In the genomic region with DNA sequence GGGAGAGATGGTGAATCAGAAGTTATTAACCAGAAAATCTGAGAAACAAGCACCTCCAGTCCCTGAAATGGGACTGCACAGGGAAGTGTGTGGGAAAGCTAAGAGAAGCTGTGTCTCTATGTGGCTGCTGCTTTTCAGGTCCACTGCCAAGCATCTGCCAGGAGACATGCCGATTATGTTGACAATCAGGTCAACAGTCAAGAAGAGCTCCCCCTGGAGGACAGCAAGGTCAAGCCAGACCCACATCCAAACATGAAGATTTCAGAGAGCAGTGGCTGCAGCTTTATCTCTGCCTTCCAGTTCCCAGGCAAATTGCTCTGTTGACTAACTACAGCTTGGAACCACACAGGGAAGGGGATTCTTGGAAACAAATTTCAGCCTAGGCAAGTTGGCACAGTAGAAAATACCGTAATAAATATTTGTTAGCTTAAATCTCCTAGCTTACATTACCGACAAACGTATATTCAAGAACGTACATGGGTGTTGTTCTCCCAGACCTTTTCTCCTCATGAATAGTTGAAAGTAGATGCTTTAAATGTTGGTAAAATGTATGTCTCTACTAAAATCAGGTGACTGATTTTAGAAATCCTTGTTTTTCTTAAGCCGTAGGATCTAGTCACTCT, we compare ENCODE assay signal across 8 cellular contexts.
DNase-seq lines count a peak whose midpoint lies in the region; ATAC-seq, FAIRE-seq and TF ChIP-seq lines count a peak whose summit lies in the region.

No MANE protein-coding gene starts in this region.

- ATAC-seq in GM18873 (IDR thresholded peaks at IDR 0.05; ENCODE audit: low FRiP score, unreplicated experiment) (peak; percentile 66), HG03095 (IDR thresholded peaks at IDR 0.05; ENCODE audit: unreplicated experiment) (peak; percentile 56), left lung (peak; percentile 71)

- H3K4me1 ChIP-seq in left lung: peaks cover 0 to 2% of the 10 kb centered on the region in 2 donors

- no peak overlapping the region for H3K27ac Mint-ChIP-seq in activated T-helper 1 cell treated with anti-CD3 and anti-CD28 coated beads, Interleukin-12 subunit alpha, Interleukin-12 subunit beta, Interleukin-2, Interleukin-4 antibody, amounts not matched to agents 30 ng/mL and 10 ng/mL and 1 ng/mL, durations not matched to agents 14 hours and 24 hours and 36 hours

- H3K36me3 ChIP-seq in bronchial epithelial cell (ENCODE audit: control insufficient read depth, insufficient read depth, low read length) (no peaks in the 10 kb centered on the region), left lung (no peaks in the 10 kb centered on the region)

- no peak overlapping the region for H3K27ac ChIP-seq in left lung

- DNase-seq in D721Med (ENCODE audit: insufficient read length, low spot score): peak; percentile 16
- peak; percentile 82 for DNase-seq in NCI-H69 (lab: John Stamatoyannopoulos, UW)
- peak; percentile 35 for DNase-seq in bronchial epithelial cell (ENCODE audit: low read depth)
- DNase-seq in left lung: no peak
- no peak for DNase-seq in activated T-helper 1 cell treated with anti-CD3 and anti-CD28 coated beads, Interleukin-12 subunit alpha, Interleukin-12 subunit beta, Interleukin-2, Interleukin-4 antibody, amounts not matched to agents 30 ng/mL and 10 ng/mL and 1 ng/mL, durations not matched to agents 14 hours and 24 hours and 36 hours (ENCODE audit: low spot score)
- no peak for DNase-seq in activated CD4-positive, CD25-positive, alpha-beta regulatory T cell treated with anti-CD3 and anti-CD28 coated beads, Interleukin-2, amount 50 U/mL, for 72 hours

- no peaks in the 10 kb centered on the region for H3K27me3 ChIP-seq in bronchial epithelial cell (ENCODE audit: control insufficient read depth, insufficient read depth, low read length)
- H3K27me3 ChIP-seq in left lung: no peaks in the 10 kb centered on the region

- H3K27me3 Mint-ChIP-seq in activated T-helper 1 cell treated with anti-CD3 and anti-CD28 coated beads, Interleukin-12 subunit alpha, Interleukin-12 subunit beta, Interleukin-2, Interleukin-4 antibody, amounts not matched to agents 30 ng/mL and 10 ng/mL and 1 ng/mL, durations not matched to agents 14 hours and 24 hours and 36 hours (ENCODE audit: insufficient read depth): no peaks in the 10 kb centered on the region

- no peak overlapping the region for H3K4me3 ChIP-seq in bronchial epithelial cell (ENCODE audit: low read depth, low read length)
- no peak overlapping the region for H3K4me3 ChIP-seq in left lung

- peak; percentile 65 for TF ChIP-seq CTCF in D721Med (IDR thresholded peaks at IDR 0.05; ENCODE audit: insufficient read depth, missing control alignments)
- TF ChIP-seq CTCF in bronchial epithelial cell (IDR thresholded peaks at IDR 0.05; ENCODE audit: insufficient read depth, low read length, severe bottlenecking): peak; percentile 78
- TF ChIP-seq CTCF in left lung (IDR thresholded peaks at IDR 0.05): peak; percentile 40 to 47

- no peak overlapping the region for H3K4me3 Mint-ChIP-seq in activated T-helper 1 cell treated with anti-CD3 and anti-CD28 coated beads, Interleukin-12 subunit alpha, Interleukin-12 subunit beta, Interleukin-2, Interleukin-4 antibody, amounts not matched to agents 30 ng/mL and 10 ng/mL and 1 ng/mL, durations not matched to agents 14 hours and 24 hours and 36 hours

- H3K36me3 Mint-ChIP-seq in activated T-helper 1 cell treated with anti-CD3 and anti-CD28 coated beads, Interleukin-12 subunit alpha, Interleukin-12 subunit beta, Interleukin-2, Interleukin-4 antibody, amounts not matched to agents 30 ng/mL and 10 ng/mL and 1 ng/mL, durations not matched to agents 14 hours and 24 hours and 36 hours (ENCODE audit: low read depth): no peaks in the 10 kb centered on the region

- intact Hi-C loops in left lung (cut with DNase I): no loop called here
- intact Hi-C loops in activated T-helper 1 cell treated with anti-CD3 and anti-CD28 coated beads, Interleukin-12 subunit alpha, Interleukin-12 subunit beta, Interleukin-2, Interleukin-4 antibody, amounts not matched to agents 30 ng/mL and 10 ng/mL and 1 ng/mL, durations not matched to agents 14 hours and 24 hours and 36 hours (cut with micrococcal nuclease): loop anchor here (1.0 to 10.0 kb wide), 2 partner anchors 353 to 1039 kb away; no protein-coding TSS in a partner anchor

- H3K9me3 ChIP-seq in left lung: no peaks in the 10 kb centered on the region

- no peaks in the 10 kb centered on the region for H3K9me3 Mint-ChIP-seq in activated T-helper 1 cell treated with anti-CD3 and anti-CD28 coated beads, Interleukin-12 subunit alpha, Interleukin-12 subunit beta, Interleukin-2, Interleukin-4 antibody, amounts not matched to agents 30 ng/mL and 10 ng/mL and 1 ng/mL, durations not matched to agents 14 hours and 24 hours and 36 hours

- H3K4me1 Mint-ChIP-seq in activated T-helper 1 cell treated with anti-CD3 and anti-CD28 coated beads, Interleukin-12 subunit alpha, Interleukin-12 subunit beta, Interleukin-2, Interleukin-4 antibody, amounts not matched to agents 30 ng/mL and 10 ng/mL and 1 ng/mL, durations not matched to agents 14 hours and 24 hours and 36 hours (ENCODE audit: low read depth): no peaks in the 10 kb centered on the region

- FAIRE-seq in D721Med (lab: Jason Lieb, UNC) (no peak), bronchial epithelial cell (lab: Jason Lieb, UNC) (no peak)

Comparison
In these comparisons a context has a peak if more than half of its experiments do, and no peak if none do; other contexts are left out.
1. DNase-seq: peak in D721Med (single experiment), NCI-H69 (single experiment) and bronchial epithelial cell (single experiment); none in left lung (0 of 2), activated T-helper 1 cell treated with anti-CD3 and anti-CD28 coated beads, Interleukin-12 subunit alpha, Interleukin-12 subunit beta, Interleukin-2, Interleukin-4 antibody, amounts not matched to agents 30 ng/mL and 10 ng/mL and 1 ng/mL, durations not matched to agents 14 hours and 24 hours and 36 hours (single experiment) and activated CD4-positive, CD25-positive, alpha-beta regulatory T cell treated with anti-CD3 and anti-CD28 coated beads, Interleukin-2, amount 50 U/mL, for 72 hours (single experiment).
2. Peak in every context shown above with its lines, with median percentiles within 50 percentile points of each other: CTCF ChIP-seq and ATAC-seq.